8 cellular contexts compared by ENCODE assay signal in the genomic region with DNA sequence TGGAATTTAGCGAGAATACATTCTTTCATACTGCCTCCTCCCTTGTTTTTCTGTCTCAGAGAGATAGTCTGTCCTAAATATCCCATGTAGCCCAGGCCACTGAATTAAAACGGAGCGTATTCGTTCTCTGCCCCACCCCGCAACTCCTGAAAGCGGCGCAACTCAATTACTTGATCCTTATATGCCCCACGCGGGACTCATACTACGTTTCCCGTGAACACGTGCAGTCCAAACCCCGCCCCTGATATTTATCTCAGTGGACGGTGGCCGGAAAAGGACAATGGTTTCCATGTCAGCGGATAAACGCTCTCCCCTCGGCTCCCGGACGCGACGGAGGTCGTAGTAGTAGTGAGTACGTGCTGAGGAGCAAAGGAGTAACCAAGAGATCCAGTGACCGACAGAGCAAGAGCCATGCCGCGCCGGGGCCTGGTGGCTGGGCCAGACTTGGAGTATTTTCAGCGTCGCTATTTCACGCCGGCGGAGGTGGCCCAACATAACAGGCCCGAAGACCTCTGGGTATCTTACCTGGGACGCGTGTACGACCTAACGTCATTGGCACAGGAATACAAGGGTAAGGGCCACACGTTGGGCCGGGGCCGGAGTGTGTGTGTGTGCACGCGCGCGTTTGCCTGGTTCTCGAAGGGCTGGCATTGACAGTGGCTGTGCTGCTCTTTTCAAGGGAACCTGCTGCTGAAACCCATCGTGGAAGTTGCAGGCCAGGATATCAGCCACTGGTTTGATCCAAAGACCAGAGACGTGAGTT. TPM values are rescaled to one million over a fixed set of nuclear protein-coding genes. Genes with fewer than 3 reads are reported as not detected.
DNase-seq lines count a peak whose midpoint lies in the region; ATAC-seq and TF ChIP-seq lines count a peak whose summit lies in the region.

A gene with protein sequence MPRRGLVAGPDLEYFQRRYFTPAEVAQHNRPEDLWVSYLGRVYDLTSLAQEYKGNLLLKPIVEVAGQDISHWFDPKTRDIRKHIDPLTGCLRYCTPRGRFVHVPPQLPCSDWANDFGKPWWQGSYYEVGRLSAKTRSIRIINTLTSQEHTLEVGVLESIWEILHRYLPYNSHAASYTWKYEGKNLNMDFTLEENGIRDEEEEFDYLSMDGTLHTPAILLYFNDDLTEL (plus strand): TSS at position 280 of the 763 bp plus-strand sequence. CDS start 132 bp downstream, at position 412.

- H3K4me3 Mint-ChIP-seq in T-cell = no peak within 1 kb of the TSS

- ATAC-seq in HG02610 (IDR thresholded peaks at IDR 0.05; ENCODE audit: unreplicated experiment) = peak; percentile 28
- peak; percentile 58 to 61 (median 60) for ATAC-seq in T-cell (replicated peaks in 1 of 4)

- TF ChIP-seq CTCF in GM10266 (IDR thresholded peaks at IDR 0.05; ENCODE audit: control insufficient read depth, insufficient read depth, low read depth, missing control alignments) = no peak

- POLR2A ChIA-PET in T-cell (lab: Charles Lee) = interaction anchor here in 1 of 2 donors (0.5 to 1.9 kb wide), 5 partner anchors 12 to 118 kb away, joined by 3 to 11 read pairs (median 4); no protein-coding TSS in a partner anchor

- peaks cover 4 to 5% (median 5%) of the 10 kb centered on the region in 3 donors for H3K4me1 Mint-ChIP-seq in T-cell

- H3K27ac Mint-ChIP-seq in T-cell = no peak within 1 kb of the TSS

- no peaks in the 10 kb centered on the region for H3K9me3 Mint-ChIP-seq in T-cell

- CTCF ChIA-PET in T-cell (lab: Charles Lee) = interaction anchor here (0.5 to 1.5 kb wide), 16 partner anchors 10 to 503 kb away, joined by 3 to 9 read pairs (median 4); partner anchors contain the start of genes KDM6B (in 1 of the 2), RNF227 (in 1 of the 2), TP53 (in 1 of the 2) and WRAP53 (in 1 of the 2)

- DNase-seq in GM10266 (ENCODE audit: extremely low spot score) = peak; percentile 73
- DNase-seq in NCI-H1092 treated with DMSO at 0.1 percent for 48 hours (lab: John Stamatoyannopoulos, UW) = peak; percentile 95
- DNase-seq in T-cell = peak; percentile 79 to 91 (median 87)
- DNase-seq in amygdala (lab: John Stamatoyannopoulos, UW) = peak; percentile 51 to 98 (median 87)
- DNase-seq in hepatic stellate cell (ENCODE audit: low spot score) = peak; percentile 75
- DNase-seq in renal cortical epithelial cell (ENCODE audit: low read depth) = no peak
- no peak for DNase-seq in cortex of kidney (lab: John Stamatoyannopoulos, UW)

- peaks cover 7% of the 10 kb centered on the region for H3K36me3 Mint-ChIP-seq in T-cell

- H3K27me3 Mint-ChIP-seq in T-cell = no peaks in the 10 kb centered on the region

RNA-seq across cellular contexts. Expression of the gene that starts here (rescaled TPM):
- total RNA-seq in T-cell (10 to 100 TPM in 2 of 5 donors, 1 to 10 TPM in 3; 5.5 to 12.4 (median 8.4) TPM), renal cortical epithelial cell (16.0 and 26.5 TPM in 2 replicates)

Comparison
In these comparisons a context has a peak if more than half of its experiments do, and no peak if none do; other contexts are left out.
1. DNase-seq: peak in GM10266 (single experiment), NCI-H1092 treated with DMSO at 0.1 percent for 48 hours (single experiment), T-cell (34 of 34), amygdala (56 of 56) and hepatic stellate cell (single experiment); none in renal cortical epithelial cell (single experiment) and cortex of kidney (single experiment).